In the genomic region with DNA sequence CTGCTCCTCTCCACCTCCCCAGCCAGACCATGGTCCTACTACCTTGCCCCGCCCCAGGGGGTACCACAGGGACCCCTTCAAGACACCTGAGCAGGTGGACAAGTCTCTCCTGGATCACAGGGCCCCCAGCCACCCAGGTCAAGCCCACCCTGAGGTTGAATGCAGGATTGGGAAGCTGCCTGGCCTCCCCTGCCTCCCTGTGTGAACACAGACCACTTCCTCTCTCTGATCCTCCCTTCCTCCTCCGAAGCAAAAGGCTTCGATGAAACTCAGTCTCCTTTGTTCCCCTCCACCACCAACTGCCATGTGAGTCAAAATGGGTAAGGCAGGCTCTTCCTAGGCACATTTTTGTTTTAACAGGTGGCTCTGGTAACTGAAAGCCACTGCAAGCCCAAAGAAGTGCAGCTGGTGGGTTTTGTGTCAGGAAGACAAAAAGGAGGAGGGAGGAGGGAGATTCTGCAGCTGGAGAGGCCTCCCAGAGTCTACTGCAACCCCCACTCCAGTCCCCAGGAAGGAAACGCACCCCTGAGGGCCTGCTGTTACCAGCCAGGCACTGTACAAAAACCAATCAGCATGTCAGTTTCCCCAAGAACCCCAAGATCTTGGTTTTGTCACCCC, we compare ENCODE assay signal across 1 cellular context.
TF ChIP-seq lines count a peak whose summit lies in the region.

No MANE protein-coding gene starts in this region.

TF ChIP-seq in GM12878, 131 proteins besides CTCF, POLR2A, EP300 and RAD21 (continued from another document):
- TF ChIP-seq PKNOX1 (IDR thresholded peaks at IDR 0.05) (no peak), CEBPB (IDR thresholded peaks at IDR 0.05; ENCODE audit: borderline replicate concordance in 1 of 2, low read depth in 2 of 2, low read length in 2 of 2) (no peak), ETV6 (conservative IDR thresholded peaks at IDR 0.05 in 1 of 2, IDR thresholded peaks at IDR 0.05 in 1 of 2; ENCODE audit: borderline replicate concordance in 1 of 2, low read depth in 1 of 2) (peak in 1 of 2 experiments; percentile 56; a peak in 2 of 4 replicates), SIN3A (IDR thresholded peaks at IDR 0.05; ENCODE audit: low read depth, low read length) (no peak), RFX5 (IDR thresholded peaks at IDR 0.05; ENCODE audit: low read depth, low read length) (no peak), POU2F2 (IDR thresholded peaks at IDR 0.05; ENCODE audit: borderline replicate concordance, low read depth, low read length) (peak; percentile 40; the same call in 1 of the 3 replicates), RELA (IDR thresholded peaks at IDR 0.05; ENCODE audit: borderline replicate concordance, partially characterized antibody) (no peak), KAT2A (conservative IDR thresholded peaks at IDR 0.05; ENCODE audit: control insufficient read depth, low read depth, low read length) (no peak), CHD2 (IDR thresholded peaks at IDR 0.05; ENCODE audit: borderline replicate concordance, low read depth, low read length) (peak; percentile 28; the same call in 1 of the 2 replicates), IRF4 (IDR thresholded peaks at IDR 0.05; ENCODE audit: low read depth, low read length) (no peak; the same call in 1 of the 2 replicates), ZNF687 (IDR thresholded peaks at IDR 0.05) (peak; percentile 88), MTA3 (IDR thresholded peaks at IDR 0.05; ENCODE audit: borderline replicate concordance, low read length) (no peak), DPF2 (IDR thresholded peaks at IDR 0.05) (no peak; the same call in none of the 2 replicates), IKZF2 (IDR thresholded peaks at IDR 0.05) (peak; percentile 93), SUZ12 (IDR thresholded peaks at IDR 0.05; ENCODE audit: unreplicated experiment) (no peak), NBN (IDR thresholded peaks at IDR 0.05) (peak; percentile 88), MYC (IDR thresholded peaks at IDR 0.05; ENCODE audit: insufficient read depth, insufficient read length, insufficient replicate concordance, low read length, severe bottlenecking) (peak; percentile 26), ZNF274 (IDR thresholded peaks at IDR 0.05; ENCODE audit: insufficient read depth, insufficient read length) (no peak), STAT3 (IDR thresholded peaks at IDR 0.05; ENCODE audit: low read depth, low read length) (no peak), CBX3 (IDR thresholded peaks at IDR 0.05; ENCODE audit: borderline replicate concordance, low read depth) (no peak), EED (IDR thresholded peaks at IDR 0.05; ENCODE audit: low read depth) (peak; percentile 95), TCF7 (IDR thresholded peaks at IDR 0.05; ENCODE audit: borderline replicate concordance) (no peak), MYB (IDR thresholded peaks at IDR 0.05; ENCODE audit: borderline replicate concordance, low read depth, low read length) (peak; percentile 78; the same call in 1 of the 2 replicates), MLLT1 (IDR thresholded peaks at IDR 0.05) (no peak), ZNF217 (IDR thresholded peaks at IDR 0.05) (no peak), SPI1 (IDR thresholded peaks at IDR 0.05; ENCODE audit: borderline replicate concordance, insufficient read depth, low read depth, low read length) (peak; percentile 94), ATF7 (IDR thresholded peaks at IDR 0.05; ENCODE audit: low read depth) (no peak), NFXL1 (IDR thresholded peaks at IDR 0.05; ENCODE audit: borderline replicate concordance) (peak; percentile 97), ZNF592 (IDR thresholded peaks at IDR 0.05) (peak; percentile 58; the same call in 1 of the 2 replicates), FOXK2 (IDR thresholded peaks at IDR 0.05) (no peak), FOXM1 (IDR thresholded peaks at IDR 0.05; ENCODE audit: low read depth, low read length) (no peak), CREB1 (IDR thresholded peaks at IDR 0.05; ENCODE audit: low read depth) (no peak), TAF1 (IDR thresholded peaks at IDR 0.05; ENCODE audit: borderline replicate concordance, low read depth, low read length) (no peak), HDAC2 (IDR thresholded peaks at IDR 0.05) (no peak), TARDBP (IDR thresholded peaks at IDR 0.05; ENCODE audit: borderline replicate concordance) (no peak)
- TF ChIP-seq, protein P1, sequence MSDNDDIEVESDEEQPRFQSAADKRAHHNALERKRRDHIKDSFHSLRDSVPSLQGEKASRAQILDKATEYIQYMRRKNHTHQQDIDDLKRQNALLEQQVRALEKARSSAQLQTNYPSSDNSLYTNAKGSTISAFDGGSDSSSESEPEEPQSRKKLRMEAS (IDR thresholded peaks at IDR 0.05; ENCODE audit: low read depth, low read length), result no peak
- TF ChIP-seq, protein P2, sequence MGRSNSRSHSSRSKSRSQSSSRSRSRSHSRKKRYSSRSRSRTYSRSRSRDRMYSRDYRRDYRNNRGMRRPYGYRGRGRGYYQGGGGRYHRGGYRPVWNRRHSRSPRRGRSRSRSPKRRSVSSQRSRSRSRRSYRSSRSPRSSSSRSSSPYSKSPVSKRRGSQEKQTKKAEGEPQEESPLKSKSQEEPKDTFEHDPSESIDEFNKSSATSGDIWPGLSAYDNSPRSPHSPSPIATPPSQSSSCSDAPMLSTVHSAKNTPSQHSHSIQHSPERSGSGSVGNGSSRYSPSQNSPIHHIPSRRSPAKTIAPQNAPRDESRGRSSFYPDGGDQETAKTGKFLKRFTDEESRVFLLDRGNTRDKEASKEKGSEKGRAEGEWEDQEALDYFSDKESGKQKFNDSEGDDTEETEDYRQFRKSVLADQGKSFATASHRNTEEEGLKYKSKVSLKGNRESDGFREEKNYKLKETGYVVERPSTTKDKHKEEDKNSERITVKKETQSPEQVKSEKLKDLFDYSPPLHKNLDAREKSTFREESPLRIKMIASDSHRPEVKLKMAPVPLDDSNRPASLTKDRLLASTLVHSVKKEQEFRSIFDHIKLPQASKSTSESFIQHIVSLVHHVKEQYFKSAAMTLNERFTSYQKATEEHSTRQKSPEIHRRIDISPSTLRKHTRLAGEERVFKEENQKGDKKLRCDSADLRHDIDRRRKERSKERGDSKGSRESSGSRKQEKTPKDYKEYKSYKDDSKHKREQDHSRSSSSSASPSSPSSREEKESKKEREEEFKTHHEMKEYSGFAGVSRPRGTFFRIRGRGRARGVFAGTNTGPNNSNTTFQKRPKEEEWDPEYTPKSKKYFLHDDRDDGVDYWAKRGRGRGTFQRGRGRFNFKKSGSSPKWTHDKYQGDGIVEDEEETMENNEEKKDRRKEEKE (IDR thresholded peaks at IDR 0.05), result no peak
